Comparison of ENCODE assay signal across 21 cellular contexts in the genomic region with DNA sequence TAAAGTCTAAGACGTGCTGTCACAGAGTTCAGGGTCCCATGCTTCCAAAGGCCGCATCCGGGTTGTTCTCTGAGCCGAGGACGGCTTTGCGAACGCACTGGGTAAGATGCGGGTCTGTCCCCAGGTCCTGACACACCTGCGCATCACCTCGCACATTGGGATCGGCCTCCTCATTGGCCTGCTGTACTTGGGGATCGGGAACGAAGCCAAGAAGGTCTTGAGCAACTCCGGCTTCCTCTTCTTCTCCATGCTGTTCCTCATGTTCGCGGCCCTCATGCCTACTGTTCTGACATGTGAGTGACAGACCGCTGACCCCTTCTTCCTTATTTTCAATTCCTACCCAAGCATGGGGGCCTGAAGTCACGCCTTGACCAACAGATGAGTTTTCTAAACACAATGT. TPM values are rescaled to one million over a fixed set of nuclear protein-coding genes. Genes with fewer than 3 reads are reported as not detected.
DNase-seq lines count a peak whose midpoint lies in the region; ATAC-seq and FAIRE-seq lines count a peak whose summit lies in the region.
"Had no signal": no experiment of that assay in that cellular context is flagged by ENCODE, and none has a peak within 500 bp of the region (broad histone marks: within the 10 kb centered on the region; RNA-seq: fewer than 3 reads in every experiment).

No MANE protein-coding gene starts in this region.

- H3K36me3 Mint-ChIP-seq in IgD-negative memory B cell = peaks cover 14% of the 10 kb centered on the region
- H3K36me3 Mint-ChIP-seq in stimulated activated naive B cell treated with anti-CD40 and anti-IgM and Interleukin-4, amounts not matched to agents 10 μg/mL and 1 μg/mL and 100 μg/mL, for 72 hours = peaks cover 23 to 38% of the 10 kb centered on the region in 2 donors

- no peaks in the 10 kb centered on the region for H3K4me1 ChIP-seq in small intestine (ENCODE audit: control insufficient read depth in 2 of 2, insufficient read depth in 1 of 2, low read depth in 1 of 2, low read length in 1 of 2)
- H3K4me1 ChIP-seq: breast epithelium, Caco-2, esophagus muscularis mucosa, sigmoid colon had no signal

- H3K27ac ChIP-seq in small intestine (ENCODE audit: low read depth in 1 of 2, low read length in 1 of 2) = no peak overlapping the region
- H3K27ac ChIP-seq: breast epithelium, esophagus muscularis mucosa, sigmoid colon, WERI-Rb-1 had no signal

- no peak for FAIRE-seq in small intestine (lab: Jason Lieb, UNC)

- peaks cover 0 to 1% (median 0%) of the 10 kb centered on the region in 3 donors for H3K9me3 Mint-ChIP-seq in IgD-negative memory B cell
- H3K9me3 Mint-ChIP-seq in stimulated activated naive B cell treated with anti-CD40 and anti-IgM and Interleukin-4, amounts not matched to agents 10 μg/mL and 1 μg/mL and 100 μg/mL, for 72 hours = peaks cover 3 to 9% of the 10 kb centered on the region in 2 donors
- H3K9me3 Mint-ChIP-seq: activated CD8-positive, alpha-beta T cell treated with anti-CD3 and anti-CD28 coated beads for 36 hours; activated naive CD8-positive, alpha-beta T cell treated with anti-CD3 and anti-CD28 coated beads, Interleukin-2, amount 50 U/mL, for 24 hours had no signal

- H3K36me3 ChIP-seq in small intestine (ENCODE audit: control insufficient read depth in 2 of 2, insufficient read depth in 2 of 2, low read length in 2 of 2) = peaks cover 0 to 16% of the 10 kb centered on the region in 2 donors

- peaks cover 15 to 16% (median 15%) of the 10 kb centered on the region in 3 donors for H3K4me1 Mint-ChIP-seq in IgD-negative memory B cell
- H3K4me1 Mint-ChIP-seq in stimulated activated naive B cell treated with anti-CD40 and anti-IgM and Interleukin-4, amounts not matched to agents 10 μg/mL and 1 μg/mL and 100 μg/mL, for 72 hours = peaks cover 25 to 34% of the 10 kb centered on the region in 2 donors

- H3K9me3 ChIP-seq in small intestine (ENCODE audit: control insufficient read depth, low read depth) = no peaks in the 10 kb centered on the region
- H3K9me3 ChIP-seq: breast epithelium, Caco-2, esophagus muscularis mucosa, sigmoid colon had no signal

- no peak overlapping the region for H3K4me3 ChIP-seq in small intestine (ENCODE audit: low read depth in 1 of 2, low read length in 2 of 2)
- H3K4me3 ChIP-seq: breast epithelium, esophagus muscularis mucosa, sigmoid colon had no signal

- H3K27me3 Mint-ChIP-seq in IgD-negative memory B cell = peaks cover 9% of the 10 kb centered on the region
- no peaks in the 10 kb centered on the region for H3K27me3 Mint-ChIP-seq in stimulated activated naive B cell treated with anti-CD40 and anti-IgM and Interleukin-4, amounts not matched to agents 10 μg/mL and 1 μg/mL and 100 μg/mL, for 72 hours
- H3K27me3 Mint-ChIP-seq: activated CD8-positive, alpha-beta T cell treated with anti-CD3 and anti-CD28 coated beads for 36 hours; activated naive CD8-positive, alpha-beta T cell treated with anti-CD3 and anti-CD28 coated beads, Interleukin-2, amount 50 U/mL, for 24 hours had no signal

- DNase-seq in SKM-1 (lab: John Stamatoyannopoulos, UW; ENCODE audit: unreplicated experiment) (peak; percentile 30), left ventricle myocardium superior (no peak), putamen (ENCODE audit: low spot score) (peak; percentile 28), small intestine (no peak), NCI-H2081 treated with DMSO at 0.1 percent for 48 hours (lab: John Stamatoyannopoulos, UW) (no peak), DMS53 (lab: John Stamatoyannopoulos, UW) (no peak)
- no peak for DNase-seq in stimulated activated naive B cell treated with anti-CD40 and anti-IgM and Interleukin-4, amounts not matched to agents 10 μg/mL and 1 μg/mL and 100 μg/mL, for 72 hours
- DNase-seq: activated CD8-positive, alpha-beta T cell treated with anti-CD3 and anti-CD28 coated beads for 36 hours; activated naive CD8-positive, alpha-beta T cell treated with anti-CD3 and anti-CD28 coated beads, Interleukin-2, amount 50 U/mL, for 24 hours; Caco-2; KG1; NCI-H1417 treated with DMSO at 0.1 percent for 48 hours; NCI-H2171 treated with DMSO at 0.1 percent for 48 hours; NCI-H82; sigmoid colon; stimulated activated CD4-positive, alpha-beta T cell treated with anti-CD3 and anti-CD28 coated beads, Interleukin-1b, Interleukin-23, amount 100 ng/mL, for 48 hours; WERI-Rb-1 had no signal

- 88 to 94% (median 91%) methylated on average over 18 of the region's 18 CpGs for WGBS in small intestine, 3 donors

- peak overlapping the region in 2 of 3 donors; percentile 48 to 71 for H3K27ac Mint-ChIP-seq in IgD-negative memory B cell
- no peak overlapping the region for H3K27ac Mint-ChIP-seq in stimulated activated naive B cell treated with anti-CD40 and anti-IgM and Interleukin-4, amounts not matched to agents 10 μg/mL and 1 μg/mL and 100 μg/mL, for 72 hours
- H3K27ac Mint-ChIP-seq: activated CD8-positive, alpha-beta T cell treated with anti-CD3 and anti-CD28 coated beads for 36 hours; activated naive CD8-positive, alpha-beta T cell treated with anti-CD3 and anti-CD28 coated beads, Interleukin-2, amount 50 U/mL, for 24 hours had no signal

- intact Hi-C loops in left ventricle myocardium superior (cut with micrococcal nuclease) = no loop called here

- peak; percentile 39 for ATAC-seq in left ventricle myocardium superior
- ATAC-seq in stimulated activated naive B cell treated with anti-CD40 and anti-IgM and Interleukin-4, amounts not matched to agents 10 μg/mL and 1 μg/mL and 100 μg/mL, for 72 hours (replicated peaks) = no peak
- ATAC-seq: activated CD8-positive, alpha-beta T cell treated with anti-CD3 and anti-CD28 coated beads for 36 hours; activated naive CD8-positive, alpha-beta T cell treated with anti-CD3 and anti-CD28 coated beads, Interleukin-2, amount 50 U/mL, for 24 hours had no signal

- no peak overlapping the region for H3K4me3 Mint-ChIP-seq in IgD-negative memory B cell
- no peak overlapping the region for H3K4me3 Mint-ChIP-seq in stimulated activated naive B cell treated with anti-CD40 and anti-IgM and Interleukin-4, amounts not matched to agents 10 μg/mL and 1 μg/mL and 100 μg/mL, for 72 hours
- H3K4me3 Mint-ChIP-seq: activated CD8-positive, alpha-beta T cell treated with anti-CD3 and anti-CD28 coated beads for 36 hours; activated naive CD8-positive, alpha-beta T cell treated with anti-CD3 and anti-CD28 coated beads, Interleukin-2, amount 50 U/mL, for 24 hours had no signal

- H3K27me3 ChIP-seq in small intestine (ENCODE audit: control insufficient read depth in 2 of 2, insufficient read depth in 2 of 2, low read length in 2 of 2) = no peaks in the 10 kb centered on the region
- H3K27me3 ChIP-seq: breast epithelium, esophagus muscularis mucosa, sigmoid colon had no signal

RNA-seq across cellular contexts. Expression of a gene that starts 25.3 kb away (rescaled TPM):
- polyA plus RNA-seq in IgD-negative memory B cell (not detected), small intestine (1,000 to 10,000 TPM in 1 of 3 donors, 100 to 1,000 TPM in 2; 758 to 1,395 (median 965) TPM)
- total RNA-seq in left ventricle myocardium superior = 5.3 TPM
- total RNA-seq: activated CD8-positive, alpha-beta T cell treated with anti-CD3 and anti-CD28 coated beads for 36 hours; T-helper 1 cell treated with Interleukin-12 subunit alpha and Interleukin-12 subunit beta and Interleukin-4 antibody, amounts not matched to agents 30 ng/mL and 1 ng/mL, for 36 hours had no signal

Comparison
In these comparisons a context has a peak if more than half of its experiments do, and no peak if none do; other contexts are left out.
1. DNase-seq: peak in SKM-1 (single experiment) and putamen (single experiment); none in left ventricle myocardium superior (single experiment), small intestine (single experiment), NCI-H2081 treated with DMSO at 0.1 percent for 48 hours (single experiment), stimulated activated naive B cell treated with anti-CD40 and anti-IgM and Interleukin-4, amounts not matched to agents 10 μg/mL and 1 μg/mL and 100 μg/mL, for 72 hours (single experiment) and DMS53 (single experiment).
2. RNA of a gene that starts 25.3 kb away (polyA plus RNA-seq): 758 to 1,395 TPM in small intestine; not detected in IgD-negative memory B cell (single experiment); every median in the first group is over 100 times any median in the second.